ENCODE assay signal across 1 cellular context in the genomic region with DNA sequence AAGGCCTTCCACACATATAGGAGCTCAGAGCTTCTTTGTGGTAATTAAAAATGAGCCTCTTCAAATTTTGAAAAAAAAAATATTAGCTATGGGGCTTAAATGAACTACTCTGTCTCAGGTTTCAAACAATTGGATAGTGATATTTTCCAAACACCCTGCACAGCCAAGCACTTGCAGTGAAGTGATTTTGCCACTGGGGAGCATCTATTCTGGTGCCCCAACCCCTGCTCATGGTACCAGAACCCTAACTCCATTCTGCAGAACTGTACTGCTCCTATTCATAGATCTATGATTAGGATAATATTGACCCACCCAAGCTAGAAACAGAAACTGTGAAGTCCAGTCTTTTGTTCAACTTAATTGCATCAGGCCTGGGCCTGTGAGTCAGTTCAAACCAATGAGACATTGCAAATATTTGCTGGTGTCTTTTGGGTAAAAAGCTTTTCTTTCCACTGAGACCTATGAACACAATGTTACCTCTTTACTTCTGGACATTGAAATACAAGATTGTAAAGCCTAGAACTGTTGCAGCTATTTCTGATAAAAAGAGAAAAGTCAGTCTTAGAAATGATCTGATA.
TF ChIP-seq lines count a peak whose summit lies in the region.

No MANE protein-coding gene starts in this region.

TF ChIP-seq in WTC11, 78 proteins besides CTCF, POLR2A, EP300 and RAD21 (continued from another document):
- TF ChIP-seq, protein P1, sequence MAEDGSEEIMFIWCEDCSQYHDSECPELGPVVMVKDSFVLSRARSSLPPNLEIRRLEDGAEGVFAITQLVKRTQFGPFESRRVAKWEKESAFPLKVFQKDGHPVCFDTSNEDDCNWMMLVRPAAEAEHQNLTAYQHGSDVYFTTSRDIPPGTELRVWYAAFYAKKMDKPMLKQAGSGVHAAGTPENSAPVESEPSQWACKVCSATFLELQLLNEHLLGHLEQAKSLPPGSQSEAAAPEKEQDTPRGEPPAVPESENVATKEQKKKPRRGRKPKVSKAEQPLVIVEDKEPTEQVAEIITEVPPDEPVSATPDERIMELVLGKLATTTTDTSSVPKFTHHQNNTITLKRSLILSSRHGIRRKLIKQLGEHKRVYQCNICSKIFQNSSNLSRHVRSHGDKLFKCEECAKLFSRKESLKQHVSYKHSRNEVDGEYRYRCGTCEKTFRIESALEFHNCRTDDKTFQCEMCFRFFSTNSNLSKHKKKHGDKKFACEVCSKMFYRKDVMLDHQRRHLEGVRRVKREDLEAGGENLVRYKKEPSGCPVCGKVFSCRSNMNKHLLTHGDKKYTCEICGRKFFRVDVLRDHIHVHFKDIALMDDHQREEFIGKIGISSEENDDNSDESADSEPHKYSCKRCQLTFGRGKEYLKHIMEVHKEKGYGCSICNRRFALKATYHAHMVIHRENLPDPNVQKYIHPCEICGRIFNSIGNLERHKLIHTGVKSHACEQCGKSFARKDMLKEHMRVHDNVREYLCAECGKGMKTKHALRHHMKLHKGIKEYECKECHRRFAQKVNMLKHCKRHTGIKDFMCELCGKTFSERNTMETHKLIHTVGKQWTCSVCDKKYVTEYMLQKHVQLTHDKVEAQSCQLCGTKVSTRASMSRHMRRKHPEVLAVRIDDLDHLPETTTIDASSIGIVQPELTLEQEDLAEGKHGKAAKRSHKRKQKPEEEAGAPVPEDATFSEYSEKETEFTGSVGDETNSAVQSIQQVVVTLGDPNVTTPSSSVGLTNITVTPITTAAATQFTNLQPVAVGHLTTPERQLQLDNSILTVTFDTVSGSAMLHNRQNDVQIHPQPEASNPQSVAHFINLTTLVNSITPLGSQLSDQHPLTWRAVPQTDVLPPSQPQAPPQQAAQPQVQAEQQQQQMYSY (CRISPR knock-in tag; IDR thresholded peaks at IDR 0.05) = no peak
- TF ChIP-seq JAZF1 (CRISPR knock-in tag; IDR thresholded peaks at IDR 0.05) = no peak
- TF ChIP-seq RORB (CRISPR knock-in tag; IDR thresholded peaks at IDR 0.05) = no peak
- TF ChIP-seq TP53 (CRISPR knock-in tag; IDR thresholded peaks at IDR 0.05) = no peak
- no peak for TF ChIP-seq ELF4 (CRISPR knock-in tag; IDR thresholded peaks at IDR 0.05; ENCODE audit: low read depth)
- TF ChIP-seq ZNF232 (CRISPR knock-in tag; IDR thresholded peaks at IDR 0.05) = no peak
- TF ChIP-seq, protein P2, sequence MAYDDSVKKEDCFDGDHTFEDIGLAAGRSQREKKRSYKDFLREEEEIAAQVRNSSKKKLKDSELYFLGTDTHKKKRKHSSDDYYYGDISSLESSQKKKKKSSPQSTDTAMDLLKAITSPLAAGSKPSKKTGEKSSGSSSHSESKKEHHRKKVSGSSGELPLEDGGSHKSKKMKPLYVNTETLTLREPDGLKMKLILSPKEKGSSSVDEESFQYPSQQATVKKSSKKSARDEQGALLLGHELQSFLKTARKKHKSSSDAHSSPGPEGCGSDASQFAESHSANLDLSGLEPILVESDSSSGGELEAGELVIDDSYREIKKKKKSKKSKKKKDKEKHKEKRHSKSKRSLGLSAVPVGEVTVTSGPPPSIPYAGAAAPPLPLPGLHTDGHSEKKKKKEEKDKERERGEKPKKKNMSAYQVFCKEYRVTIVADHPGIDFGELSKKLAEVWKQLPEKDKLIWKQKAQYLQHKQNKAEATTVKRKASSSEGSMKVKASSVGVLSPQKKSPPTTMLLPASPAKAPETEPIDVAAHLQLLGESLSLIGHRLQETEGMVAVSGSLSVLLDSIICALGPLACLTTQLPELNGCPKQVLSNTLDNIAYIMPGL (CRISPR knock-in tag; IDR thresholded peaks at IDR 0.05) = no peak
- no peak for TF ChIP-seq SOX15 (CRISPR knock-in tag; IDR thresholded peaks at IDR 0.05)
- no peak for TF ChIP-seq ZNF396 (CRISPR knock-in tag; IDR thresholded peaks at IDR 0.05; ENCODE audit: borderline replicate concordance)
- TF ChIP-seq NR1H2 (CRISPR knock-in tag; IDR thresholded peaks at IDR 0.05) = no peak
- TF ChIP-seq, protein P3, sequence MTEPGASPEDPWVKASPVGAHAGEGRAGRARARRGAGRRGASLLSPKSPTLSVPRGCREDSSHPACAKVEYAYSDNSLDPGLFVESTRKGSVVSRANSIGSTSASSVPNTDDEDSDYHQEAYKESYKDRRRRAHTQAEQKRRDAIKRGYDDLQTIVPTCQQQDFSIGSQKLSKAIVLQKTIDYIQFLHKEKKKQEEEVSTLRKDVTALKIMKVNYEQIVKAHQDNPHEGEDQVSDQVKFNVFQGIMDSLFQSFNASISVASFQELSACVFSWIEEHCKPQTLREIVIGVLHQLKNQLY (CRISPR knock-in tag; IDR thresholded peaks at IDR 0.05) = no peak
TF ChIP-seq in WTC11: peak in this region for 0.
